In the genomic region with DNA sequence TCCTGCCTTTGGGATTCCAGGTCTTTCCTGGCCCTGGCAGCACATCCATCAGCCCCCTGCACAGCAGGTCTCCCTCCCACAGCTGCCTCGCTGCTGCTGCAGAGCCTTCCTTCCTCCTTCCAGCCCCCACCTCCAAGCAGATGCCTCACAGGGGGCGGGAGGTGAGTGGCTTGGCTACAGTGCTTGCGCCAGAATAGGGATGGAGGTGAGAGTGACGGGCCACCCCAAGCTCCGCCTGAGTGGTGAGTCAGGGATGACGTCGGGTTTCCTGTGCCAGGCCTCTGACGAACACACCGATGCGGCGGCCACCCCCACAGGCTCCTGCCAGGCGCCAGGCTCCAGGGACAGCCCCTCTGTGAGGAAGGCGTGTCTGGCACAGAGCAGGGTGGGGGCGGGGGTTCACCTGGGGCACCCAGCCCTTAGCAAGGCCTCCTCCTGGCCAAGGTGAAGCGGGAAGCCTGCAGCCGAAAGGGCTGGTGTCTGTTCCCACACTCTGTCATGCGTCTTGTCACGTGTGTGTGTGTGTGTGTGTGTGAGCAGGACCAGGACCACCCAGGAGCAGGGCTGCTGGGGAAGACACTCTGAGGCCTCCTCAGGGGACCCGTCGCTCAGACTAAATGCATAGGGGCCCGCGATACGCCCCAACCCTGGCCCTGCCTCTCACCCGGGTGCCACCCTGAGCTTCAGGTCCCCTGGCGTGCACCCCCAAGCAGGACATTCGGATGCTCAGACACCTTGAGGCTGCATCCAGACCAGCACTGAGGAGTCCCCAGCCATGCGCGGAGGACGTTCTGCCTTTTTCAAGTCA, we compare ENCODE assay signal across 7 cellular contexts. TPM values are rescaled to one million over a fixed set of nuclear protein-coding genes. Genes with fewer than 3 reads are reported as not detected.
DNase-seq lines count a peak whose midpoint lies in the region; ATAC-seq and TF ChIP-seq lines count a peak whose summit lies in the region.

No MANE protein-coding gene starts in this region.

- H3K27ac ChIP-seq in effector memory CD4-positive, alpha-beta T cell (ENCODE audit: insufficient read depth, low read length, poor library complexity, severe bottlenecking), result peak overlapping the region; percentile 100

- peak overlapping the region; percentile 98 for H3K4me3 Mint-ChIP-seq in activated CD8-positive, alpha-beta T cell treated with anti-CD3 and anti-CD28 coated beads for 36 hours
- peak overlapping the region; percentile 68 to 89 (median 82) for H3K4me3 Mint-ChIP-seq in naive B cell

- DNase-seq in NCI-H774 (lab: John Stamatoyannopoulos, UW), result peak; percentile 41
- DNase-seq in activated CD8-positive, alpha-beta T cell treated with anti-CD3 and anti-CD28 coated beads for 36 hours, result peak; percentile 100
- peak; percentile 96 to 98 (median 97) for DNase-seq in effector memory CD4-positive, alpha-beta T cell
- peak; percentile 97 for DNase-seq in naive B cell
- DNase-seq in stimulated activated naive CD4-positive, alpha-beta T cell (lab: John Stamatoyannopoulos, UW), result peak; percentile 91 to 97 (median 96)

- no peaks in the 10 kb centered on the region for H3K27me3 ChIP-seq in effector memory CD4-positive, alpha-beta T cell (replicated peaks; ENCODE audit: control insufficient read depth, insufficient read depth, low read length, poor library complexity, severe bottlenecking)

- peaks cover 52% of the 10 kb centered on the region for H3K4me1 ChIP-seq in effector memory CD4-positive, alpha-beta T cell (ENCODE audit: control insufficient read depth, insufficient read depth, low read length, poor library complexity, severe bottlenecking)

- H3K36me3 Mint-ChIP-seq in activated CD8-positive, alpha-beta T cell treated with anti-CD3 and anti-CD28 coated beads for 36 hours (ENCODE audit: low read depth), result peaks cover 11% of the 10 kb centered on the region
- no peaks in the 10 kb centered on the region for H3K36me3 Mint-ChIP-seq in naive B cell

- H3K36me3 ChIP-seq in effector memory CD4-positive, alpha-beta T cell (ENCODE audit: control insufficient read depth, insufficient read depth, low read length), result peaks cover 5% of the 10 kb centered on the region

- CTCF ChIA-PET in activated CD8-positive, alpha-beta T cell treated with anti-CD3 and anti-CD28 coated beads for 36 hours (lab: Charles Lee), result interaction anchor here (0.6 to 14.1 kb wide), 7 partner anchors 9 to 126 kb away, joined by 3 to 540 read pairs (median 4); no protein-coding TSS in a partner anchor

- H3K27ac Mint-ChIP-seq in activated CD8-positive, alpha-beta T cell treated with anti-CD3 and anti-CD28 coated beads for 36 hours, result peak overlapping the region; percentile 98
- peak overlapping the region; percentile 98 to 100 (median 98) for H3K27ac Mint-ChIP-seq in naive B cell

- TF ChIP-seq CTCF in activated CD8-positive, alpha-beta T cell treated with anti-CD3 and anti-CD28 coated beads for 36 hours (IDR thresholded peaks at IDR 0.05), result no peak

- H3K9me3 ChIP-seq in effector memory CD4-positive, alpha-beta T cell (ENCODE audit: control insufficient read depth, low read length), result no peaks in the 10 kb centered on the region

- intact Hi-C loops in activated CD8-positive, alpha-beta T cell treated with anti-CD3 and anti-CD28 coated beads for 36 hours (cut with micrococcal nuclease), result loop anchor here (10.0 kb wide), 2 partner anchors 176 to 386 kb away; a partner anchor contains a TSS

- H3K4me3 ChIP-seq in effector memory CD4-positive, alpha-beta T cell (ENCODE audit: insufficient read depth, low read depth, low read length, poor library complexity, severe bottlenecking), result peak overlapping the region; percentile 22

- H3K9me3 Mint-ChIP-seq in activated CD8-positive, alpha-beta T cell treated with anti-CD3 and anti-CD28 coated beads for 36 hours, result no peaks in the 10 kb centered on the region
- H3K9me3 Mint-ChIP-seq in naive B cell, result no peaks in the 10 kb centered on the region

- no peaks in the 10 kb centered on the region for H3K27me3 Mint-ChIP-seq in activated CD8-positive, alpha-beta T cell treated with anti-CD3 and anti-CD28 coated beads for 36 hours
- H3K27me3 Mint-ChIP-seq in naive B cell, result no peaks in the 10 kb centered on the region

- H3K4me1 Mint-ChIP-seq in activated CD8-positive, alpha-beta T cell treated with anti-CD3 and anti-CD28 coated beads for 36 hours (ENCODE audit: low read depth), result peaks cover 67% of the 10 kb centered on the region
- peaks cover 41 to 81% (median 73%) of the 10 kb centered on the region in 3 donors for H3K4me1 Mint-ChIP-seq in naive B cell

- ATAC-seq in GM18861 (IDR thresholded peaks at IDR 0.05; ENCODE audit: unreplicated experiment) (peak; percentile 38), HG03108 (IDR thresholded peaks at IDR 0.05; ENCODE audit: unreplicated experiment) (peak; percentile 39), naive B cell (ENCODE audit: low read depth in 2 of 2) (peak; percentile 68 to 69)
- ATAC-seq in activated CD8-positive, alpha-beta T cell treated with anti-CD3 and anti-CD28 coated beads for 36 hours, result peak; percentile 64

- POLR2A ChIA-PET in activated CD8-positive, alpha-beta T cell treated with anti-CD3 and anti-CD28 coated beads for 36 hours (lab: Charles Lee), result interaction anchor here (14.8 kb wide), 1 partner anchor 12 kb away, joined by 690 read pairs; no protein-coding TSS in a partner anchor

RNA-seq across cellular contexts. Expression of a gene that starts 3.4 kb away (rescaled TPM):
- total RNA-seq in activated CD8-positive, alpha-beta T cell treated with anti-CD3 and anti-CD28 coated beads for 36 hours, result 100 to 1,000 TPM; 311 to 313 TPM
- polyA plus RNA-seq in naive B cell (ENCODE audit: low read depth in 6 of 6), result 100 to 1,000 TPM in 2 of 6 donors, 10 to 100 TPM in 4; 56.3 to 220 (median 95.9) TPM

RNA-seq across cellular contexts. Expression of a gene that starts 10.3 kb away (rescaled TPM):
- total RNA-seq in activated CD8-positive, alpha-beta T cell treated with anti-CD3 and anti-CD28 coated beads for 36 hours, result 1 to 10 TPM; 1.8 to 2.7 TPM
- polyA plus RNA-seq in naive B cell (ENCODE audit: low read depth in 6 of 6), result not detected

RNA-seq across cellular contexts. Expression of a gene that starts 32.2 kb away (rescaled TPM):
- total RNA-seq in activated CD8-positive, alpha-beta T cell treated with anti-CD3 and anti-CD28 coated beads for 36 hours, result under 1 TPM; 0.29 to 0.34 TPM
- under 1 TPM in 1 of 6 donors, not detected in 5; 0.15 TPM for polyA plus RNA-seq in naive B cell (ENCODE audit: low read depth in 6 of 6)

Comparison
In these comparisons a context has a peak if more than half of its experiments do, and no peak if none do; other contexts are left out.
1. Peak in every context shown above with its lines: DNase-seq, ATAC-seq, H3K4me3 ChIP-seq and H3K27ac ChIP-seq.
2. DNase-seq: peak in every context shown above with its lines; median percentile 100 in activated CD8-positive, alpha-beta T cell treated with anti-CD3 and anti-CD28 coated beads for 36 hours; 97 in effector memory CD4-positive, alpha-beta T cell; 97 in naive B cell; 96 in stimulated activated naive CD4-positive, alpha-beta T cell; 41 in NCI-H774.